Comparison of ENCODE assay signal across 21 cellular contexts in genomic region chr18:25287096-25287495, GRCh38.
"Had no signal": no experiment of that assay in that cellular context is flagged by ENCODE, and none has a peak within 500 bp of the region (broad histone marks: within the 10 kb centered on the region; RNA-seq: fewer than 3 reads in every experiment).

No MANE protein-coding gene starts in this region.

- H3K27ac ChIP-seq: lower lobe of right lung, sigmoid colon, thyroid gland had no signal

- H3K27ac Mint-ChIP-seq: activated CD4-positive, alpha-beta T cell treated with anti-CD3 and anti-CD28 coated beads for 36 hours; activated naive CD8-positive, alpha-beta T cell treated with anti-CD3 and anti-CD28 coated beads for 36 hours; naive thymus-derived CD4-positive, alpha-beta T cell; stimulated activated naive B cell treated with anti-CD40 and anti-IgM and Interleukin-4, amounts not matched to agents 10 μg/mL and 1 μg/mL and 100 μg/mL, for 72 hours; T-helper 1 cell treated with Interleukin-12 subunit alpha and Interleukin-12 subunit beta and Interleukin-4 antibody, amounts not matched to agents 30 μg/mL and 1 μg/mL, for 36 hours; WTC11 had no signal

- H3K36me3 Mint-ChIP-seq: activated naive CD8-positive, alpha-beta T cell treated with anti-CD3 and anti-CD28 coated beads for 36 hours; naive thymus-derived CD4-positive, alpha-beta T cell; stimulated activated naive B cell treated with anti-CD40 and anti-IgM and Interleukin-4, amounts not matched to agents 10 μg/mL and 1 μg/mL and 100 μg/mL, for 72 hours; WTC11 had no signal

- H3K36me3 ChIP-seq: lower lobe of right lung, sigmoid colon, thyroid gland had no signal

- H3K27me3 ChIP-seq: sigmoid colon, thyroid gland had no signal

- H3K9me3 ChIP-seq: lower lobe of right lung, sigmoid colon, thyroid gland had no signal

- H3K4me1 Mint-ChIP-seq: activated CD4-positive, alpha-beta T cell treated with anti-CD3 and anti-CD28 coated beads for 36 hours; activated naive CD8-positive, alpha-beta T cell treated with anti-CD3 and anti-CD28 coated beads for 36 hours; naive thymus-derived CD4-positive, alpha-beta T cell had no signal

- H3K9me3 Mint-ChIP-seq: activated naive CD8-positive, alpha-beta T cell treated with anti-CD3 and anti-CD28 coated beads for 36 hours; activated T-cell treated with anti-CD3 and anti-CD28 coated beads, Interleukin-2, amount 50 U/mL, for 4 hours; stimulated activated naive B cell treated with anti-CD40 and anti-IgM and Interleukin-4, amounts not matched to agents 10 μg/mL and 1 μg/mL and 100 μg/mL, for 72 hours; T-helper 1 cell treated with Interleukin-12 subunit alpha and Interleukin-12 subunit beta and Interleukin-4 antibody, amounts not matched to agents 30 μg/mL and 1 μg/mL, for 36 hours; WTC11 had no signal

- DNase-seq: activated CD4-positive, alpha-beta T cell treated with anti-CD3 and anti-CD28 coated beads for 36 hours; activated CD4-positive, alpha-beta T cell treated with anti-CD3 and anti-CD28 coated beads, Interleukin-2, amount 50 U/mL, for 4 hours; activated CD8-positive, alpha-beta memory T cell treated with anti-CD3 and anti-CD28 coated beads for 24 hours; activated CD8-positive, alpha-beta memory T cell treated with anti-CD3 and anti-CD28 coated beads, Interleukin-2, amount 50 U/mL, for 48 hours; activated naive CD4-positive, alpha-beta T cell treated with Interleukin-2 at 50 U/mL for 16 hours; activated naive CD8-positive, alpha-beta T cell treated with anti-CD3 and anti-CD28 coated beads for 36 hours; activated T-cell treated with anti-CD3 and anti-CD28 coated beads, Interleukin-2, amount 50 U/mL, for 4 hours; amniotic stem cell; effector CD4-positive, alpha-beta T cell; glutamatergic neuron; left colon; lower lobe of right lung; naive thymus-derived CD4-positive, alpha-beta T cell; sigmoid colon; stimulated activated CD4-positive, alpha-beta T cell treated with anti-CD3 and anti-CD28 coated beads, Interleukin-2, amount 100 ng/mL, for 48 hours; stimulated activated CD8-positive, alpha-beta memory T cell treated with anti-CD3 and anti-CD28 coated beads, Interleukin-4, amount 100 ng/mL, for 48 hours; stimulated activated naive B cell treated with anti-CD40 and anti-IgM and Interleukin-4, amounts not matched to agents 10 μg/mL and 1 μg/mL and 100 μg/mL, for 72 hours; T1000; thyroid gland had no signal

- H3K4me3 ChIP-seq: lower lobe of right lung, sigmoid colon, thyroid gland had no signal

- H3K4me3 Mint-ChIP-seq: activated CD4-positive, alpha-beta T cell treated with anti-CD3 and anti-CD28 coated beads for 36 hours; activated naive CD8-positive, alpha-beta T cell treated with anti-CD3 and anti-CD28 coated beads for 36 hours; activated T-cell treated with anti-CD3 and anti-CD28 coated beads, Interleukin-2, amount 50 U/mL, for 4 hours; naive thymus-derived CD4-positive, alpha-beta T cell; stimulated activated naive B cell treated with anti-CD40 and anti-IgM and Interleukin-4, amounts not matched to agents 10 μg/mL and 1 μg/mL and 100 μg/mL, for 72 hours; T-helper 1 cell treated with Interleukin-12 subunit alpha and Interleukin-12 subunit beta and Interleukin-4 antibody, amounts not matched to agents 30 μg/mL and 1 μg/mL, for 36 hours; WTC11 had no signal
